Comparison of ENCODE assay signal across 25 cellular contexts in the genomic region with DNA sequence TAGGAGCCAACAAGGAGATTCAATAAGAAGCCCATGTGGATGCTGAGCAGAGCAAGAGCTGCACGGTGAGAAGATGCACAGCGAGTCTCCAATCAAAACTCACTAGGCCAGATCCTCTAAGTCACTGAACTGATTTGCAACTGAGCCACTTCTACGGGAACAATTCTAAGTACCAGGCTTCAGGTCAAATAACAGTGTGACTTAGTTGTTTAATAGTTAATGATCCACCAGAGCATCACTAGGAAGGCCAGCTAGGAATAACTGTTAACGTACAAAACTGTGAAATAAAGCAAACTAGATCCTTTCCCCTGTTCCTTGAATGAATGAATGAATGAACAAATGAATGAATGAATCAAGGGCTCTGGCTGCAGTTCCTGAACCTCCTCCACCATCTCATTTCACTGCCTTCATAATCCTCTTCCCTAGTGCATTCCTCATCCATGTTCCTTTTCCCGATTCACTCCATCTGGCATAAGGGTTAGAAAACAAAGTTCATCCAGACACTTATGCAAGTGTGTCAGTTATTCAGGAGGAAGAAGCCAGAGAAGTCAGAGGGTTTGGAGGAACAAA. TPM values are rescaled to one million over a fixed set of nuclear protein-coding genes. Genes with fewer than 3 reads are reported as not detected.
DNase-seq lines count a peak whose midpoint lies in the region; ATAC-seq and TF ChIP-seq lines count a peak whose summit lies in the region.
"Had no signal": no experiment of that assay in that cellular context is flagged by ENCODE, and none has a peak within 500 bp of the region (broad histone marks: within the 10 kb centered on the region; RNA-seq: fewer than 3 reads in every experiment).

No MANE protein-coding gene starts in this region.

- no peak for DNase-seq in Right ventricle myocardium superior
- DNase-seq in heart left ventricle, result no peak
- DNase-seq in MM.1S, result no peak
- no peak for DNase-seq in left lobe of liver (ENCODE audit: low spot score)
- DNase-seq in Caco-2, result no peak
- no peak for DNase-seq in RKO (ENCODE audit: low spot score)
- DNase-seq: activated gamma-delta T cell treated with Interleukin-2 at 50 U/mL for 16 hours; activated T-cell treated with anti-CD3 and anti-CD28 coated beads, Interleukin-2, amount 50 U/mL, for 1 hour; body of pancreas; hippocampal formation; Kasumi-1; left colon; NCI-H146; NCI-H526 treated with DMSO at 0.1 percent for 48 hours; stimulated activated CD4-positive, alpha-beta T cell treated with anti-CD3 and anti-CD28 coated beads, Interleukin-1b, Interleukin-23, amount 100 ng/mL, for 48 hours; stimulated activated CD8-positive, alpha-beta memory T cell treated with anti-CD3 and anti-CD28 coated beads, Interleukin-4, amount 100 ng/mL, for 48 hours; transverse colon had no signal

- H4K20me1 ChIP-seq in MM.1S (ENCODE audit: insufficient read depth, low read length), result no peaks in the 10 kb centered on the region
- H4K20me1 ChIP-seq: BLaER1 treated with 17β-estradiol and CSF1 and Interleukin-3, amounts not matched to agents 10 nM and 100 nM had no signal

- no peak overlapping the region for H3K4me3 Mint-ChIP-seq in Caco-2 (ENCODE audit: unreplicated experiment)

- peak; percentile 9 for ATAC-seq in Right ventricle myocardium superior (ENCODE audit: poor library complexity)
- no peak for ATAC-seq in heart left ventricle
- peak; percentile 67 for ATAC-seq in left lobe of liver
- ATAC-seq: activated CD4-positive, CD25-positive, alpha-beta regulatory T cell treated with anti-CD3 and anti-CD28 coated beads, Interleukin-2, amount 50 U/mL, for 24 hours; body of pancreas; gastroesophageal sphincter; left colon had no signal

- POLR2A ChIA-PET in Caco-2 (lab: Charles Lee), result no interaction called here

- H3K36me3 Mint-ChIP-seq in Caco-2 (ENCODE audit: insufficient read depth, unreplicated experiment), result no peaks in the 10 kb centered on the region
- H3K36me3 Mint-ChIP-seq: memory B cell had no signal

- TF ChIP-seq POLR2A in heart left ventricle (IDR thresholded peaks at IDR 0.05), result no peak

- H3K4me3 ChIP-seq in heart left ventricle (no peak overlapping the region), MM.1S (ENCODE audit: low read length) (no peak overlapping the region), subcutaneous abdominal adipose tissue (ENCODE audit: low read depth in 1 of 5, low read length in 5 of 5) (peak overlapping the region in 3 of 5 donors; percentile 10 to 33 (median 31)), Caco-2 (ENCODE audit: low read depth, low read length) (no peak overlapping the region)
- H3K4me3 ChIP-seq: BLaER1 treated with 17β-estradiol and CSF1 and Interleukin-3, amounts not matched to agents 10 nM and 100 nM; body of pancreas; gastroesophageal sphincter; SJSA1; smooth muscle cell had no signal

- H3K9me3 Mint-ChIP-seq in Caco-2 (ENCODE audit: unreplicated experiment), result no peaks in the 10 kb centered on the region
- H3K9me3 Mint-ChIP-seq: memory B cell had no signal

- H3K9ac ChIP-seq in MM.1S (ENCODE audit: low read length), result no peak overlapping the region
- H3K9ac ChIP-seq in subcutaneous abdominal adipose tissue (ENCODE audit: low read length in 5 of 5), result peak overlapping the region in 2 of 5 donors; percentile 32 to 64

- WGBS in heart left ventricle, 4 donors, result 86 to 90% (median 89%) methylated on average over 5 of the region's 5 CpGs

- H3K4me1 ChIP-seq in heart left ventricle (peaks cover 0 to 55% (median 8%) of the 10 kb centered on the region in 12 donors), MM.1S (ENCODE audit: low read length) (no peaks in the 10 kb centered on the region), subcutaneous abdominal adipose tissue (ENCODE audit: control insufficient read depth in 5 of 5, insufficient read depth in 5 of 5, low read length in 5 of 5) (peaks cover 8 to 43% (median 40%) of the 10 kb centered on the region in 5 donors), Caco-2 (no peaks in the 10 kb centered on the region)
- H3K4me1 ChIP-seq: body of pancreas had no signal

- intact Hi-C loops in Right ventricle myocardium superior (cut with DNase I) (loop anchor here (10.0 kb wide), 1 partner anchor 184 kb away; no protein-coding TSS in a partner anchor), heart left ventricle (cut with DNase I) (loop anchor here in 3 of 10 donors (10.0 kb wide), 2 partner anchors 144 to 824 kb away; no protein-coding TSS in a partner anchor), Caco-2 (cut with micrococcal nuclease; ENCODE audit: unreplicated experiment) (no loop called here)

- H3F3A ChIP-seq in MM.1S (ENCODE audit: insufficient read depth, low read length), result no peaks in the 10 kb centered on the region

- no TSS peak for BruUV-seq in Caco-2 (replicated peaks; lab: Mats Ljungman, UMichigan)

- H3K36me3 ChIP-seq in heart left ventricle, result no peaks in the 10 kb centered on the region
- H3K36me3 ChIP-seq in MM.1S (replicated peaks; ENCODE audit: insufficient read depth, low read length), result no peaks in the 10 kb centered on the region
- no peaks in the 10 kb centered on the region for H3K36me3 ChIP-seq in subcutaneous abdominal adipose tissue (ENCODE audit: control insufficient read depth in 5 of 5, insufficient read depth in 5 of 5, low read length in 5 of 5)
- H3K36me3 ChIP-seq in Caco-2 (ENCODE audit: control insufficient read depth, insufficient read depth, low read length), result no peaks in the 10 kb centered on the region
- H3K36me3 ChIP-seq: gastroesophageal sphincter, SJSA1, transverse colon had no signal

- no peaks in the 10 kb centered on the region for H3K27me3 ChIP-seq in heart left ventricle
- H3K27me3 ChIP-seq in MM.1S (replicated peaks; ENCODE audit: insufficient read depth, low read length), result no peaks in the 10 kb centered on the region
- no peaks in the 10 kb centered on the region for H3K27me3 ChIP-seq in subcutaneous abdominal adipose tissue (ENCODE audit: control insufficient read depth in 5 of 5, insufficient read depth in 4 of 5, low read length in 5 of 5)
- H3K27me3 ChIP-seq in Caco-2 (replicated peaks; ENCODE audit: control insufficient read depth, insufficient read depth, low read length), result no peaks in the 10 kb centered on the region
- H3K27me3 ChIP-seq: BLaER1 treated with 17β-estradiol and CSF1 and Interleukin-3, amounts not matched to agents 10 nM and 100 nM; body of pancreas; gastroesophageal sphincter; SJSA1; transverse colon had no signal

- H3K4me1 Mint-ChIP-seq in Caco-2 (ENCODE audit: low read depth, unreplicated experiment), result no peaks in the 10 kb centered on the region
- H3K4me1 Mint-ChIP-seq: memory B cell had no signal

- peak overlapping the region; percentile 21; the same call in 1 of the 2 replicates for H2AFZ ChIP-seq in MM.1S (ENCODE audit: low read length)

- H3K4me2 ChIP-seq in MM.1S (ENCODE audit: low read depth, low read length), result peak overlapping the region; percentile 25; the same call in 1 of the 2 replicates

- H3K27ac Mint-ChIP-seq in Caco-2 (ENCODE audit: unreplicated experiment), result no peak overlapping the region
- H3K27ac Mint-ChIP-seq: memory B cell had no signal

- TF ChIP-seq CTCF in heart left ventricle (IDR thresholded peaks at IDR 0.05) (no peak), MM.1S (IDR thresholded peaks at IDR 0.05; ENCODE audit: low read length) (no peak), Caco-2 (IDR thresholded peaks at IDR 0.05; ENCODE audit: insufficient read depth in 1 of 2, low read depth in 1 of 2, low read length in 1 of 2, severe bottlenecking in 1 of 2, unreplicated experiment in 1 of 2) (no peak)

- H3K9me3 ChIP-seq in heart left ventricle (no peaks in the 10 kb centered on the region), MM.1S (replicated peaks; ENCODE audit: insufficient read depth, low read length) (no peaks in the 10 kb centered on the region), subcutaneous abdominal adipose tissue (ENCODE audit: control insufficient read depth in 5 of 5, low read length in 5 of 5) (no peaks in the 10 kb centered on the region), Caco-2 (no peaks in the 10 kb centered on the region)
- H3K9me3 ChIP-seq: body of pancreas, gastroesophageal sphincter, SJSA1, transverse colon had no signal

- H3K27me3 Mint-ChIP-seq in Caco-2 (ENCODE audit: insufficient read depth, unreplicated experiment), result peaks cover under 1% of the 10 kb centered on the region

- no peaks in the 10 kb centered on the region for H3K79me2 ChIP-seq in MM.1S (ENCODE audit: low read length)

- H3K9me2 ChIP-seq in MM.1S (replicated peaks; ENCODE audit: insufficient read depth, low read length), result no peaks in the 10 kb centered on the region

- CTCF ChIA-PET in Caco-2 (lab: Charles Lee), result no interaction called here

- H3K27ac ChIP-seq in heart left ventricle (peak overlapping the region in 1 of 12 donors; percentile 64), MM.1S (ENCODE audit: low read length) (no peak overlapping the region), subcutaneous abdominal adipose tissue (ENCODE audit: low read depth, low read length) (peak overlapping the region; percentile 82)
- H3K27ac ChIP-seq: body of pancreas, SJSA1 had no signal

RNA-seq across cellular contexts. Expression of a gene that starts 59.7 kb away (rescaled TPM):
- total RNA-seq in Right ventricle myocardium superior (3.6 TPM), heart left ventricle (10 to 100 TPM in 1 of 9 donors, 1 to 10 TPM in 8; 1.5 to 14.7 (median 2.5) TPM), left lobe of liver (6.8 TPM), Caco-2 (2022) (0.57 and 1.3 TPM in 2 replicates)
- polyA plus RNA-seq in heart left ventricle, result 1 to 10 TPM in 1 of 2 donors, under 1 TPM in 1; 0.51 to 1.2 TPM
- total RNA-seq: Daoy had no signal

Comparison
In these comparisons a context has a peak if more than half of its experiments do, and no peak if none do; other contexts are left out.
1. ATAC-seq: peak in Right ventricle myocardium superior (single experiment) and left lobe of liver (single experiment); none in heart left ventricle (0 of 4).
2. H3K4me3 ChIP-seq: peak in subcutaneous abdominal adipose tissue (3 of 5); none in heart left ventricle (0 of 12), MM.1S (single experiment) and Caco-2 (single experiment).